ENCODE assay signal across 21 cellular contexts in genomic region chr20:40587038-40587437, GRCh38.
"Had no signal": no experiment of that assay in that cellular context is flagged by ENCODE, and none has a peak within 500 bp of the region (broad histone marks: within the 10 kb centered on the region; RNA-seq: fewer than 3 reads in every experiment).

No MANE protein-coding gene starts in this region.

- H3K27ac ChIP-seq: ascending aorta, SJSA1 had no signal

- H3K9ac ChIP-seq: SK-N-SH had no signal

- H3K4me1 ChIP-seq: ascending aorta, SJSA1 had no signal

- H3K27me3 ChIP-seq: ascending aorta, MG63, SJSA1 had no signal

- H3K9me3 ChIP-seq: ascending aorta, MG63, SK-N-SH had no signal

- ATAC-seq: activated CD8-positive, alpha-beta T cell treated with anti-CD3 and anti-CD28 coated beads for 36 hours; Panc1 had no signal

- H3K4me2 ChIP-seq: SK-N-SH had no signal

- H3K36me3 ChIP-seq: ascending aorta, MG63, SJSA1 had no signal

- H3K9me2 ChIP-seq: SK-N-SH had no signal

- H3K4me3 ChIP-seq: ascending aorta, MG63, SJSA1 had no signal

- DNase-seq: activated CD4-positive, alpha-beta T cell treated with anti-CD3 and anti-CD28 coated beads, Interleukin-2, amount 10 ng/mL, durations not matched to agents 24 days and 14 days; activated CD4-positive, alpha-beta T cell treated with anti-CD3 and anti-CD28 coated beads, Interleukin-2, amount 50 U/mL, for 4 hours; activated CD8-positive, alpha-beta T cell treated with anti-CD3 and anti-CD28 coated beads for 36 hours; activated gamma-delta T cell; activated naive CD4-positive, alpha-beta T cell treated with Interleukin-2 at 50 U/mL for 16 hours; activated naive CD8-positive, alpha-beta T cell treated with anti-CD3 and anti-CD28 coated beads, Interleukin-2, amount 10 ng/mL, durations not matched to agents 7 days and 5 days; activated T-cell treated with anti-CD3 and anti-CD28 coated beads, Interleukin-2, amount 50 U/mL, for 1 hour; amygdala; MG63; MV-4-11; NCI-H1092; NCI-H1436 treated with DMSO at 0.1 percent for 48 hours; NCI-H1694 treated with DMSO at 0.1 percent for 48 hours; NCI-H2029; NCI-H345; NCI-H524 treated with DMSO at 0.1 percent for 48 hours; SHP77 treated with DMSO at 0.1 percent for 48 hours; SK-N-SH had no signal
